ENCODE assay signal across 25 cellular contexts in genomic region chr3:70615286-70615685, GRCh38.
DNase-seq lines count a peak whose midpoint lies in the region; FAIRE-seq and TF ChIP-seq lines count a peak whose summit lies in the region.
"Had no signal": no experiment of that assay in that cellular context is flagged by ENCODE, and none has a peak within 500 bp of the region (broad histone marks: within the 10 kb centered on the region; RNA-seq: fewer than 3 reads in every experiment).

No MANE protein-coding gene starts in this region.

- H3K4me2 ChIP-seq in H1 (ENCODE audit: insufficient read depth in 1 of 2, low read depth in 2 of 2, low read length in 2 of 2) (peak overlapping the region; percentile 36 to 42; a peak in 3 of 4 replicates), neuronal stem cell (ENCODE audit: insufficient read depth, low read length, poor library complexity, severe bottlenecking) (no peak overlapping the region)

- H4K5ac ChIP-seq in H1 (ENCODE audit: insufficient read length, low read depth, low read length) = peak overlapping the region; percentile 80

- peak overlapping the region; percentile 54 for H3K56ac ChIP-seq in H1 (replicated peaks; ENCODE audit: insufficient read length, low read depth, low read length)

- intact Hi-C loops in vagina (cut with DNase I) = no loop called here

- H2AFZ ChIP-seq in H1 (ENCODE audit: low read length) (no peak overlapping the region), neuronal stem cell (ENCODE audit: low read length) (no peak overlapping the region)
- H2AFZ ChIP-seq: GM23248 had no signal

- no peaks in the 10 kb centered on the region for H3K79me2 ChIP-seq in H1 (ENCODE audit: control insufficient read depth in 1 of 2, insufficient read depth in 2 of 2, low read length in 2 of 2)

- no peaks in the 10 kb centered on the region for H3K36me3 ChIP-seq in HUES48 (ENCODE audit: control insufficient read depth, insufficient read depth, low read length)
- H3K36me3 ChIP-seq in H1 (ENCODE audit: control insufficient read depth in 2 of 4, insufficient read depth in 4 of 4, low read length in 3 of 4) = peaks cover 0 to 4% (median 0%) of the 10 kb centered on the region in 4 experiments; a peak in 1 of 8 replicates
- no peaks in the 10 kb centered on the region for H3K36me3 ChIP-seq in iPS-18a (ENCODE audit: control insufficient read depth, low read depth, low read length)
- no peaks in the 10 kb centered on the region for H3K36me3 ChIP-seq in neuronal stem cell (replicated peaks in 1 of 2; ENCODE audit: control insufficient read depth in 2 of 2, insufficient read depth in 2 of 2, low read length in 2 of 2)
- no peaks in the 10 kb centered on the region for H3K36me3 ChIP-seq in vagina
- H3K36me3 ChIP-seq: MG63 had no signal

- TF ChIP-seq EP300 in H1 (IDR thresholded peaks at IDR 0.05; ENCODE audit: borderline replicate concordance in 1 of 2, low read depth in 2 of 2, low read length in 2 of 2) = peak in 1 of 2 experiments; percentile 94; a peak in 1 of 3 replicates

- H3K27me3 ChIP-seq in HUES48 (ENCODE audit: control insufficient read depth, insufficient read depth, low read length) (no peaks in the 10 kb centered on the region), H1 (replicated peaks in 1 of 4; ENCODE audit: control insufficient read depth in 3 of 4, extremely low read depth in 1 of 4, insufficient read depth in 3 of 4, low read length in 3 of 4) (no peaks in the 10 kb centered on the region), iPS-18a (ENCODE audit: control insufficient read depth, insufficient read depth, low read length) (no peaks in the 10 kb centered on the region), neuronal stem cell (ENCODE audit: control insufficient read depth in 3 of 3, insufficient read depth in 3 of 3, low read depth in 1 of 3, low read length in 3 of 3) (no peaks in the 10 kb centered on the region), vagina (no peaks in the 10 kb centered on the region)
- H3K27me3 ChIP-seq: MG63 had no signal

- H3K4ac ChIP-seq in H1 (replicated peaks; ENCODE audit: insufficient read length, low read depth, low read length) (no peak overlapping the region), neuronal stem cell (ENCODE audit: low read length) (no peak overlapping the region)

- H3K4me3 ChIP-seq in HUES48 (ENCODE audit: low read depth, low read length) (peak overlapping the region; percentile 19; the same call in 1 of the 2 replicates), H1 (ENCODE audit: extremely low read depth in 1 of 4, insufficient read depth in 2 of 4, low read depth in 3 of 4, low read length in 4 of 4) (peak overlapping the region in 1 of 4 experiments; percentile 30; a peak in 1 of 8 replicates), iPS-18a (ENCODE audit: low read length) (peak overlapping the region; percentile 31), neuronal stem cell (ENCODE audit: low read length in 2 of 2) (no peak overlapping the region), vagina (no peak overlapping the region)
- H3K4me3 ChIP-seq: GM23248, MG63 had no signal

- peak; percentile 98 for FAIRE-seq in H1 (lab: Jason Lieb, UNC)
- FAIRE-seq: GM18507 had no signal

- TF ChIP-seq POLR2A in H1 (IDR thresholded peaks at IDR 0.05; ENCODE audit: control extremely low read depth in 1 of 2, low read depth in 2 of 2, low read length in 2 of 2) (no peak), vagina (IDR thresholded peaks at IDR 0.05) (no peak)

- H2BK15ac ChIP-seq in H1 (ENCODE audit: low read length) = no peak overlapping the region
- no peak overlapping the region for H2BK15ac ChIP-seq in neuronal stem cell (ENCODE audit: low read length)

- H3K4me1 ChIP-seq in HUES48 (ENCODE audit: control insufficient read depth, insufficient read depth, low read length) (peaks cover 24% of the 10 kb centered on the region), H1 (replicated peaks in 1 of 4; ENCODE audit: control insufficient read depth in 3 of 4, insufficient read depth in 4 of 4, low read length in 3 of 4) (peaks cover 0 to 15% (median 12%) of the 10 kb centered on the region in 4 experiments; a peak in 6 of 7 replicates), iPS-18a (ENCODE audit: control insufficient read depth, low read depth, low read length) (peaks cover 25% of the 10 kb centered on the region), neuronal stem cell (ENCODE audit: control insufficient read depth in 2 of 2, insufficient read depth in 1 of 2, low read depth in 1 of 2, low read length in 2 of 2) (peaks cover 0 to 3% of the 10 kb centered on the region in 2 donors), vagina (no peaks in the 10 kb centered on the region)

- CTCF ChIA-PET in H1 (lab: Charles Lee; ENCODE audit: partially characterized antibody) = no interaction called here

- no peak overlapping the region for H3K23ac ChIP-seq in H1 (ENCODE audit: insufficient read length)
- no peak overlapping the region for H3K23ac ChIP-seq in neuronal stem cell (ENCODE audit: low read depth, low read length, poor library complexity)

- no peaks in the 10 kb centered on the region for H4K20me1 ChIP-seq in H1 (replicated peaks in 1 of 2; ENCODE audit: control insufficient read depth in 1 of 2, insufficient read depth in 2 of 2, low read length in 2 of 2)

- H3K9ac ChIP-seq in HUES48 (ENCODE audit: low read depth, low read length) (peak overlapping the region; percentile 21; the same call in 1 of the 2 replicates), H1 (replicated peaks in 1 of 4; ENCODE audit: extremely low read depth in 1 of 4, low read depth in 3 of 4, low read length in 3 of 4) (no peak overlapping the region), iPS-18a (ENCODE audit: low read length) (no peak overlapping the region), neuronal stem cell (ENCODE audit: low read depth, low read length, poor library complexity) (no peak overlapping the region)
- H3K9ac ChIP-seq: GM23248 had no signal

- peak overlapping the region; percentile 96 for H4K91ac ChIP-seq in H1 (replicated peaks; ENCODE audit: insufficient read length, low read length)
- H4K91ac ChIP-seq in neuronal stem cell (ENCODE audit: low read depth, low read length, poor library complexity) = peak overlapping the region; percentile 53

- H3K9me3 ChIP-seq in HUES48 (ENCODE audit: control insufficient read depth, insufficient read depth, low read length) = peaks cover 4% of the 10 kb centered on the region; the same call in 1 of the 2 replicates
- H3K9me3 ChIP-seq in H1 (ENCODE audit: insufficient read depth in 2 of 2, low read depth in 1 of 2, low read length in 1 of 2) = peaks cover 0 to 9% of the 10 kb centered on the region in 2 experiments; a peak in 2 of 4 replicates
- H3K9me3 ChIP-seq in iPS-18a (ENCODE audit: control insufficient read depth, low read depth, low read length) = no peaks in the 10 kb centered on the region
- H3K9me3 ChIP-seq in neuronal stem cell (replicated peaks in 1 of 2; ENCODE audit: control insufficient read depth in 2 of 2, insufficient read depth in 1 of 2, low read depth in 1 of 2, low read length in 2 of 2) = peaks cover 0 to 1% of the 10 kb centered on the region in 2 donors
- no peaks in the 10 kb centered on the region for H3K9me3 ChIP-seq in vagina
- H3K9me3 ChIP-seq: MG63 had no signal

- no peaks in the 10 kb centered on the region; the same call in 1 of the 2 replicates for H3K23me2 ChIP-seq in H1 (ENCODE audit: low read depth, low read length)

- H4K8ac ChIP-seq in H1 (ENCODE audit: extremely low read depth, insufficient read depth, low read length) (no peak overlapping the region), neuronal stem cell (ENCODE audit: low read depth, low read length) (no peak overlapping the region)

- H2BK5ac ChIP-seq in H1 (ENCODE audit: low read depth, low read length) (peak overlapping the region; percentile 97; the same call in 1 of the 2 replicates), neuronal stem cell (ENCODE audit: low read length) (no peak overlapping the region)

- H3K79me1 ChIP-seq in H1 (ENCODE audit: low read depth, low read length) = no peaks in the 10 kb centered on the region
- peaks cover 1% of the 10 kb centered on the region for H3K79me1 ChIP-seq in neuronal stem cell (ENCODE audit: low read depth, low read length)

- H2AK5ac ChIP-seq in H1 (ENCODE audit: low read depth, low read length) = peak overlapping the region; percentile 54; the same call in 1 of the 2 replicates
- no peak overlapping the region for H2AK5ac ChIP-seq in neuronal stem cell (ENCODE audit: low read depth, low read length)

- peak; percentile 55 to 56 for DNase-seq in H1 (ENCODE audit: low read depth in 1 of 2, low spot score in 2 of 2)
- DNase-seq in neuronal stem cell (ENCODE audit: low spot score) = no peak
- no peak for DNase-seq in T-helper 9 cell
- no peak for DNase-seq in DMS53 treated with DMSO at 0.1 percent for 48 hours (lab: John Stamatoyannopoulos, UW; ENCODE audit: unreplicated experiment)
- no peak for DNase-seq in vagina (ENCODE audit: extremely low spot score in 2 of 2)
- DNase-seq in medulla oblongata (ENCODE audit: extremely low spot score) = no peak
- DNase-seq: C1 segment of cervical spinal cord; CD4-positive, alpha-beta memory T cell; COR-L47; DMS79; EL; GM23248; KBM-7; MG63; NCI-H1105 treated with DMSO at 0.1 percent for 48 hours; NCI-H146; NCI-H1930; NCI-H2107; NCI-H446; NCI-H524 treated with DMSO at 0.1 percent for 48 hours; SHP77 had no signal

- H3K27ac ChIP-seq in HUES48 (ENCODE audit: low read depth, low read length) = peak overlapping the region; percentile 89
- H3K27ac ChIP-seq in H1 (ENCODE audit: low read depth, low read length) = peak overlapping the region; percentile 60; the same call in 1 of the 2 replicates
- no peak overlapping the region for H3K27ac ChIP-seq in iPS-18a (ENCODE audit: low read length)
- H3K27ac ChIP-seq in neuronal stem cell (replicated peaks; ENCODE audit: low read length) = no peak overlapping the region
- no peak overlapping the region for H3K27ac ChIP-seq in vagina
- H3K27ac ChIP-seq: GM23248, RWPE1 had no signal

- TF ChIP-seq CTCF in H1 (IDR thresholded peaks at IDR 0.05; ENCODE audit: control extremely low read depth in 1 of 3, insufficient read depth in 1 of 3, low read depth in 1 of 3, low read length in 3 of 3) = no peak
- TF ChIP-seq CTCF in vagina (IDR thresholded peaks at IDR 0.05) = no peak

- TF ChIP-seq RAD21 in H1 (IDR thresholded peaks at IDR 0.05 in 1 of 2, conservative IDR thresholded peaks at IDR 0.05 in 1 of 2; ENCODE audit: low read depth in 2 of 2, low read length in 2 of 2) = peak in 1 of 2 experiments; percentile 11; a peak in 1 of 4 replicates

- H3K14ac ChIP-seq in H1 (ENCODE audit: insufficient read length) = no peak overlapping the region
- no peak overlapping the region for H3K14ac ChIP-seq in neuronal stem cell (ENCODE audit: low read length)

- H2BK20ac ChIP-seq in H1 (ENCODE audit: low read length) = peak overlapping the region; percentile 24

- POLR2A ChIA-PET in H1 (lab: Charles Lee; ENCODE audit: partially characterized antibody) = interaction anchor here (1.3 kb wide), 1 partner anchor 16 kb away, joined by 4 read pairs; no protein-coding TSS in a partner anchor

- H2BK12ac ChIP-seq in H1 (ENCODE audit: low read depth, low read length) (peak overlapping the region; percentile 99), neuronal stem cell (ENCODE audit: low read length) (no peak overlapping the region)

- peak overlapping the region; percentile 52 for H3K18ac ChIP-seq in H1 (ENCODE audit: extremely low read depth, low read length)
- peak overlapping the region; percentile 72 for H3K18ac ChIP-seq in neuronal stem cell (ENCODE audit: low read length)

- H2BK120ac ChIP-seq in H1 (replicated peaks; ENCODE audit: low read depth, low read length) (peak overlapping the region; percentile 99), neuronal stem cell (ENCODE audit: low read depth, low read length) (no peak overlapping the region)

- 0% methylated on average over 1 of the region's 1 CpG; no CpG with 5 or more reads in 1 of the 2 experiments for WGBS in H1 (ENCODE audit: extremely low coverage in 1 of 2, insufficient coverage in 1 of 2, insufficient read length in 1 of 2, insufficient replicate concordance in 2 of 2, low coverage in 1 of 2, low lambda C conversion rate in 2 of 2, missing lambda C conversion rate in 1 of 2), 2 experiments
- WGBS in neuronal stem cell (ENCODE audit: extremely low coverage in 2 of 2, insufficient read length in 2 of 2, insufficient replicate concordance in 1 of 2), 2 donors = no CpG with 5 or more reads among the region's 1 CpG

Comparison
In these comparisons a context has a peak if more than half of its experiments do, and no peak if none do; other contexts are left out.
1. H3K27ac ChIP-seq: peak in HUES48 (single experiment) and H1 (single experiment); none in iPS-18a (single experiment), neuronal stem cell (single experiment) and vagina (single experiment).
2. H3K4me3 ChIP-seq: peak in HUES48 (single experiment) and iPS-18a (single experiment); none in neuronal stem cell (0 of 2) and vagina (0 of 2).
3. DNase-seq: peak in H1 (2 of 2); none in neuronal stem cell (single experiment), T-helper 9 cell (single experiment), DMS53 treated with DMSO at 0.1 percent for 48 hours (single experiment), vagina (0 of 2) and medulla oblongata (single experiment).